In genomic region chr21:19228241-19228640, GRCh38 we compare ENCODE assay signal across 13 cellular contexts.
"Had no signal": no experiment of that assay in that cellular context is flagged by ENCODE, and none has a peak within 500 bp of the region (broad histone marks: within the 10 kb centered on the region; RNA-seq: fewer than 3 reads in every experiment).

No MANE protein-coding gene starts in this region.

- ATAC-seq: activated T-helper 17 cell treated with anti-CD3 and anti-CD28 coated beads, Interleukin-2, amount 50 U/mL, for 72 hours; naive thymus-derived CD4-positive, alpha-beta T cell; right cardiac atrium; stimulated activated naive B cell treated with anti-CD40 and anti-IgM and Interleukin-4, amounts not matched to agents 10 μg/mL and 1 μg/mL and 100 μg/mL, for 72 hours had no signal

- DNase-seq: activated CD4-positive, alpha-beta T cell treated with anti-CD3 and anti-CD28 coated beads, Interleukin-2, amount 10 ng/mL, durations not matched to agents 7 days and 5 days; activated CD4-positive, CD25-positive, alpha-beta regulatory T cell; activated CD8-positive, alpha-beta memory T cell treated with anti-CD3 and anti-CD28 coated beads for 24 hours; activated naive CD4-positive, alpha-beta T cell treated with anti-CD3 and anti-CD28 coated beads for 36 hours; adrenal gland; cerebellar nuclear complex; erythroblast; hippocampal formation; naive thymus-derived CD4-positive, alpha-beta T cell; right cardiac atrium; stimulated activated naive B cell treated with anti-CD40 and anti-IgM and Interleukin-4, amounts not matched to agents 10 μg/mL and 1 μg/mL and 100 μg/mL, for 72 hours; transverse colon had no signal
